Comparison of ENCODE assay signal across 1 cellular context in the genomic region with DNA sequence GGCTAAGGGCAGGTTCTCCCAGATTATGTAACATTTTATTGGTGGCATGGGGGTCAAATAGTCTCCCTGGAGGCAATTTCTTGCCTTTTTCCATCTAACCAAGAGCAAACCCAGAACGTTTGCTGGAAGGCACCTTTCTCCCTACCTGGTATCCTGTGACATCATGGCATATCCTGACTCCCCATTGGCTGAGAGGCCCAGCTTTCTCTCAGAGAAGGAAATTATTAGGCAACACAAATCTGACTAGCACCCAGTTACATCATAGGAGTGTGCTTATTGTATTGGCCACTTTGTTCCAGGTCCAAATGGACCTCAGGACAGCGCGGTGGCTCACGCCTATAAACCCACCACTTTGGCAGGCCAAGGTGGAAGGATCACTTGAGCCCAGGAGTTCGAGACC.
A peak's percentile ranks its signal among the peaks of the same experiment; 100 is the strongest.
TF ChIP-seq lines count a peak whose summit lies in the region.

No MANE protein-coding gene starts in this region.

TF ChIP-seq in GM12878, 131 proteins besides CTCF, POLR2A, EP300 and RAD21:
- TF ChIP-seq CREM (IDR thresholded peaks at IDR 0.05; ENCODE audit: low read depth) (peak; percentile 68), EED (IDR thresholded peaks at IDR 0.05; ENCODE audit: low read depth) (no peak), IKZF1 (conservative IDR thresholded peaks at IDR 0.05) (no peak), NRF1 (conservative IDR thresholded peaks at IDR 0.05; ENCODE audit: low read depth, low read length) (no peak), BACH1 (IDR thresholded peaks at IDR 0.05; ENCODE audit: borderline replicate concordance) (no peak), NFYA (IDR thresholded peaks at IDR 0.05; ENCODE audit: borderline replicate concordance, low read depth, low read length) (no peak), MEF2B (IDR thresholded peaks at IDR 0.05; ENCODE audit: partially characterized antibody, poor library complexity, severe bottlenecking) (no peak), SMAD5 (IDR thresholded peaks at IDR 0.05; ENCODE audit: low read depth) (no peak), STAT3 (IDR thresholded peaks at IDR 0.05; ENCODE audit: low read depth, low read length) (no peak), MEF2A (IDR thresholded peaks at IDR 0.05; ENCODE audit: insufficient read depth, low read depth, low read length) (no peak), CREB1 (IDR thresholded peaks at IDR 0.05; ENCODE audit: low read depth) (peak; percentile 89), CBX5 (IDR thresholded peaks at IDR 0.05; ENCODE audit: low read depth) (no peak), RFX5 (IDR thresholded peaks at IDR 0.05; ENCODE audit: low read depth, low read length) (peak; percentile 94), SIN3A (IDR thresholded peaks at IDR 0.05; ENCODE audit: low read depth, low read length) (no peak), ZNF207 (IDR thresholded peaks at IDR 0.05; ENCODE audit: borderline replicate concordance) (no peak), E2F4 (IDR thresholded peaks at IDR 0.05; ENCODE audit: low read depth, low read length) (no peak), NFXL1 (IDR thresholded peaks at IDR 0.05; ENCODE audit: borderline replicate concordance) (no peak), ZNF622 (IDR thresholded peaks at IDR 0.05) (no peak), EGR1 (IDR thresholded peaks at IDR 0.05; ENCODE audit: borderline replicate concordance in 1 of 2, low read depth in 2 of 2, low read length in 2 of 2) (no peak), GATAD2B (conservative IDR thresholded peaks at IDR 0.05; ENCODE audit: low read depth) (no peak), ZNF274 (IDR thresholded peaks at IDR 0.05; ENCODE audit: insufficient read depth, insufficient read length) (no peak), SPI1 (IDR thresholded peaks at IDR 0.05; ENCODE audit: borderline replicate concordance, insufficient read depth, low read depth, low read length) (no peak), KDM1A (IDR thresholded peaks at IDR 0.05; ENCODE audit: borderline replicate concordance) (no peak), RB1 (IDR thresholded peaks at IDR 0.05; ENCODE audit: borderline replicate concordance) (no peak)
- TF ChIP-seq, protein P1, sequence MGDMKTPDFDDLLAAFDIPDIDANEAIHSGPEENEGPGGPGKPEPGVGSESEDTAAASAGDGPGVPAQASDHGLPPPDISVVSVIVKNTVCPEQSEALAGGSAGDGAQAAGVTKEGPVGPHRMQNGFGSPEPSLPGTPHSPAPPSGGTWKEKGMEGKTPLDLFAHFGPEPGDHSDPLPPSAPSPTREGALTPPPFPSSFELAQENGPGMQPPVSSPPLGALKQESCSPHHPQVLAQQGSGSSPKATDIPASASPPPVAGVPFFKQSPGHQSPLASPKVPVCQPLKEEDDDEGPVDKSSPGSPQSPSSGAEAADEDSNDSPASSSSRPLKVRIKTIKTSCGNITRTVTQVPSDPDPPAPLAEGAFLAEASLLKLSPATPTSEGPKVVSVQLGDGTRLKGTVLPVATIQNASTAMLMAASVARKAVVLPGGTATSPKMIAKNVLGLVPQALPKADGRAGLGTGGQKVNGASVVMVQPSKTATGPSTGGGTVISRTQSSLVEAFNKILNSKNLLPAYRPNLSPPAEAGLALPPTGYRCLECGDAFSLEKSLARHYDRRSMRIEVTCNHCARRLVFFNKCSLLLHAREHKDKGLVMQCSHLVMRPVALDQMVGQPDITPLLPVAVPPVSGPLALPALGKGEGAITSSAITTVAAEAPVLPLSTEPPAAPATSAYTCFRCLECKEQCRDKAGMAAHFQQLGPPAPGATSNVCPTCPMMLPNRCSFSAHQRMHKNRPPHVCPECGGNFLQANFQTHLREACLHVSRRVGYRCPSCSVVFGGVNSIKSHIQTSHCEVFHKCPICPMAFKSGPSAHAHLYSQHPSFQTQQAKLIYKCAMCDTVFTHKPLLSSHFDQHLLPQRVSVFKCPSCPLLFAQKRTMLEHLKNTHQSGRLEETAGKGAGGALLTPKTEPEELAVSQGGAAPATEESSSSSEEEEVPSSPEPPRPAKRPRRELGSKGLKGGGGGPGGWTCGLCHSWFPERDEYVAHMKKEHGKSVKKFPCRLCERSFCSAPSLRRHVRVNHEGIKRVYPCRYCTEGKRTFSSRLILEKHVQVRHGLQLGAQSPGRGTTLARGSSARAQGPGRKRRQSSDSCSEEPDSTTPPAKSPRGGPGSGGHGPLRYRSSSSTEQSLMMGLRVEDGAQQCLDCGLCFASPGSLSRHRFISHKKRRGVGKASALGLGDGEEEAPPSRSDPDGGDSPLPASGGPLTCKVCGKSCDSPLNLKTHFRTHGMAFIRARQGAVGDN (IDR thresholded peaks at IDR 0.05), result no peak
- TF ChIP-seq, protein P2, sequence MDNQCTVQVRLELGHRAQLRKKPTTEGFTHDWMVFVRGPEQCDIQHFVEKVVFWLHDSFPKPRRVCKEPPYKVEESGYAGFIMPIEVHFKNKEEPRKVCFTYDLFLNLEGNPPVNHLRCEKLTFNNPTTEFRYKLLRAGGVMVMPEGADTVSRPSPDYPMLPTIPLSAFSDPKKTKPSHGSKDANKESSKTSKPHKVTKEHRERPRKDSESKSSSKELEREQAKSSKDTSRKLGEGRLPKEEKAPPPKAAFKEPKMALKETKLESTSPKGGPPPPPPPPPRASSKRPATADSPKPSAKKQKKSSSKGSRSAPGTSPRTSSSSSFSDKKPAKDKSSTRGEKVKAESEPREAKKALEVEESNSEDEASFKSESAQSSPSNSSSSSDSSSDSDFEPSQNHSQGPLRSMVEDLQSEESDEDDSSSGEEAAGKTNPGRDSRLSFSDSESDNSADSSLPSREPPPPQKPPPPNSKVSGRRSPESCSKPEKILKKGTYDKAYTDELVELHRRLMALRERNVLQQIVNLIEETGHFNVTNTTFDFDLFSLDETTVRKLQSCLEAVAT (IDR thresholded peaks at IDR 0.05), result no peak
